ENCODE assay signal across 17 cellular contexts in the genomic region with DNA sequence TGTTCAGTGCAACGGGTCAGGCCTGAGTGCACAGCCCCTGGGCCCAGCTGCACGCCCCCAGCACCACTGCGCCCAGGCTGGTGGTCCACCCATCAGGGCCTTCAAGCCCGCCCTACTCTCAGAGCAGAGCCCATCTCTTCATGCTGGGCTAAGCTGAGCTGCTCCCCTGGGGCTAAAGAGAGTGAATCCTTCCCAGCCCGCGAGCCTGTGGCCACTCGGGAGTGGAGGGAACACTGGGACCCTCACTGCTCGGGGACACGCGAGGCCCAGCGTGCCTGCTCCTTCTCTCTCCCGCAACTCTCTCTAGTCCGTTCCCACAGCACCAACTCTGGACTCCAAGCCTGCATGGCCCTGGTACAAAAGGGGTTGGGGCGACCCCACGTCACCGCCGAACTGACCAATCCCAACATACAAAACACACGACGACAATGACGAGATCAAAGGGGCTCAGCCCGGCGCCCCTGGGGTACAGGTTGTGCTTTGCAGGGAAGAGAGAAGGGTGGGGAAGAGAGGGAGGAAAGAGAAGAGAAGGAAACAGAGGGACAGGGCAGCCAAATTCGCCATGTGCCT. TPM values are rescaled to one million over a fixed set of nuclear protein-coding genes. Genes with fewer than 3 reads are reported as not detected.
DNase-seq lines count a peak whose midpoint lies in the region; ATAC-seq, FAIRE-seq and TF ChIP-seq lines count a peak whose summit lies in the region.
"Had no signal": no experiment of that assay in that cellular context is flagged by ENCODE, and none has a peak within 500 bp of the region (broad histone marks: within the 10 kb centered on the region; RNA-seq: fewer than 3 reads in every experiment).

No MANE protein-coding gene starts in this region.

- H3K4me3 ChIP-seq in Caco-2 (ENCODE audit: low read depth, low read length): no peak overlapping the region
- peak overlapping the region; percentile 60 for H3K4me3 ChIP-seq in HL-60 (replicated peaks; ENCODE audit: insufficient read depth, low read length)
- H3K4me3 ChIP-seq in H1 (ENCODE audit: extremely low read depth in 1 of 4, insufficient read depth in 2 of 4, low read depth in 3 of 4, low read length in 4 of 4): no peak overlapping the region
- peak overlapping the region in 1 of 4 donors; percentile 42 for H3K4me3 ChIP-seq in sigmoid colon
- no peak overlapping the region for H3K4me3 ChIP-seq in coronary artery

- DNase-seq in Caco-2 (no peak), HL-60 (ENCODE audit: low read depth in 1 of 2, low spot score in 1 of 2) (no peak), H1 (ENCODE audit: low read depth in 1 of 2, low spot score in 2 of 2) (no peak), sigmoid colon (no peak), coronary artery (ENCODE audit: low spot score) (no peak), COR-L47 (lab: John Stamatoyannopoulos, UW) (no peak)
- no peak for DNase-seq in natural killer cell treated with Interleukin-12 subunit alpha and Interleukin-12 subunit beta and Interleukin-15 and Interleukin-18, amount 100 ng/mL, for 72 hours (ENCODE audit: low spot score)
- DNase-seq: activated CD4-positive, CD25-positive, alpha-beta regulatory T cell treated with anti-CD3 and anti-CD28 coated beads, Interleukin-2, amount 50 U/mL, for 72 hours; BE2C; effector CD8-positive, alpha-beta T cell; NCI-H748 treated with DMSO at 0.1 percent for 48 hours; nephron progenitor cell; stimulated activated CD4-positive, alpha-beta T cell treated with anti-CD3 and anti-CD28 coated beads, Interleukin-15, amount 100 ng/mL, for 24 hours; stimulated activated naive B cell treated with anti-CD40 and anti-IgM and Interleukin-4, amounts not matched to agents 10 μg/mL and 1 μg/mL and 100 μg/mL, for 72 hours; T1000 had no signal

- H2BK15ac ChIP-seq in H1 (ENCODE audit: low read length): peak overlapping the region; percentile 72; the same call in 1 of the 2 replicates

- peaks cover 12% of the 10 kb centered on the region for H3K23me2 ChIP-seq in H1 (ENCODE audit: low read depth, low read length)

- H3K9me3 Mint-ChIP-seq in Caco-2 (ENCODE audit: unreplicated experiment): no peaks in the 10 kb centered on the region
- no peaks in the 10 kb centered on the region for H3K9me3 Mint-ChIP-seq in natural killer cell treated with Interleukin-12 subunit alpha and Interleukin-12 subunit beta and Interleukin-15 and Interleukin-18, amount 100 ng/mL, for 72 hours
- H3K9me3 Mint-ChIP-seq: mesothelial cell of epicardium; nephron progenitor cell; stimulated activated naive B cell treated with anti-CD40 and anti-IgM and Interleukin-4, amounts not matched to agents 10 μg/mL and 1 μg/mL and 100 μg/mL, for 72 hours had no signal

- peaks cover 18 to 28% of the 10 kb centered on the region in 2 experiments for H4K20me1 ChIP-seq in H1 (replicated peaks in 1 of 2; ENCODE audit: control insufficient read depth in 1 of 2, insufficient read depth in 2 of 2, low read length in 2 of 2)

- peak overlapping the region in 1 of 2 experiments; percentile 88; a peak in 1 of 4 replicates for H3K4me2 ChIP-seq in H1 (ENCODE audit: insufficient read depth in 1 of 2, low read depth in 2 of 2, low read length in 2 of 2)

- peaks cover 27% of the 10 kb centered on the region for H3K4me1 Mint-ChIP-seq in Caco-2 (ENCODE audit: low read depth, unreplicated experiment)
- peaks cover 18 to 25% of the 10 kb centered on the region in 2 donors for H3K4me1 Mint-ChIP-seq in natural killer cell treated with Interleukin-12 subunit alpha and Interleukin-12 subunit beta and Interleukin-15 and Interleukin-18, amount 100 ng/mL, for 72 hours (ENCODE audit: low read depth in 2 of 2)

- no peaks in the 10 kb centered on the region for H3K27me3 Mint-ChIP-seq in Caco-2 (ENCODE audit: insufficient read depth, unreplicated experiment)
- H3K27me3 Mint-ChIP-seq in natural killer cell treated with Interleukin-12 subunit alpha and Interleukin-12 subunit beta and Interleukin-15 and Interleukin-18, amount 100 ng/mL, for 72 hours: no peaks in the 10 kb centered on the region
- H3K27me3 Mint-ChIP-seq: stimulated activated naive B cell treated with anti-CD40 and anti-IgM and Interleukin-4, amounts not matched to agents 10 μg/mL and 1 μg/mL and 100 μg/mL, for 72 hours had no signal

- TF ChIP-seq POLR2A in H1 (IDR thresholded peaks at IDR 0.05; ENCODE audit: control extremely low read depth in 1 of 2, low read depth in 2 of 2, low read length in 2 of 2): peak in 1 of 2 experiments; percentile 28; a peak in 1 of 3 replicates
- TF ChIP-seq POLR2A in sigmoid colon (IDR thresholded peaks at IDR 0.05): no peak

- 0 out of 2 replicates have a peak overlapping the region, but pooled peaks have one; percentile 49 for H2AK5ac ChIP-seq in H1 (ENCODE audit: low read depth, low read length)

- no peak overlapping the region for H3K4ac ChIP-seq in H1 (replicated peaks; ENCODE audit: insufficient read length, low read depth, low read length)

- intact Hi-C loops in Caco-2 (cut with micrococcal nuclease; ENCODE audit: unreplicated experiment): no loop called here
- intact Hi-C loops in sigmoid colon (cut with DNase I): no loop called here

- H4K8ac ChIP-seq in H1 (ENCODE audit: extremely low read depth, insufficient read depth, low read length): no peak overlapping the region

- WGBS in H1 (ENCODE audit: extremely low coverage in 1 of 2, insufficient coverage in 1 of 2, insufficient read length in 1 of 2, insufficient replicate concordance in 2 of 2, low coverage in 1 of 2, low lambda C conversion rate in 2 of 2, missing lambda C conversion rate in 1 of 2), 2 experiments: 91% methylated on average over 20 of the region's 23 CpGs; no CpG with 5 or more reads in 1 of the 2 experiments
- 95 to 96% methylated on average over 23 of the region's 23 CpGs for WGBS in sigmoid colon, 2 donors

- H2BK120ac ChIP-seq in H1 (replicated peaks; ENCODE audit: low read depth, low read length): no peak overlapping the region

- H4K91ac ChIP-seq in H1 (replicated peaks; ENCODE audit: insufficient read length, low read length): no peak overlapping the region

- TF ChIP-seq RAD21 in H1 (IDR thresholded peaks at IDR 0.05 in 1 of 2, conservative IDR thresholded peaks at IDR 0.05 in 1 of 2; ENCODE audit: low read depth in 2 of 2, low read length in 2 of 2): no peak

- FAIRE-seq in H1 (lab: Jason Lieb, UNC): no peak
- FAIRE-seq: D721Med had no signal

- H3K79me1 ChIP-seq in H1 (ENCODE audit: low read depth, low read length): peaks cover 48% of the 10 kb centered on the region

- peak overlapping the region; percentile 25 for H3K27ac Mint-ChIP-seq in Caco-2 (ENCODE audit: unreplicated experiment)
- H3K27ac Mint-ChIP-seq in natural killer cell treated with Interleukin-12 subunit alpha and Interleukin-12 subunit beta and Interleukin-15 and Interleukin-18, amount 100 ng/mL, for 72 hours: no peak overlapping the region
- H3K27ac Mint-ChIP-seq: nephron progenitor cell had no signal

- no peak overlapping the region for H3K23ac ChIP-seq in H1 (ENCODE audit: insufficient read length)

- TF ChIP-seq EP300 in H1 (IDR thresholded peaks at IDR 0.05; ENCODE audit: borderline replicate concordance in 1 of 2, low read depth in 2 of 2, low read length in 2 of 2) (no peak), sigmoid colon (IDR thresholded peaks at IDR 0.05) (no peak)

- H2BK20ac ChIP-seq in H1 (ENCODE audit: low read length): no peak overlapping the region

- CTCF ChIA-PET in Caco-2 (lab: Charles Lee): no interaction called here
- CTCF ChIA-PET in H1 (lab: Charles Lee; ENCODE audit: partially characterized antibody): interaction anchor here (0.9 to 2.6 kb wide), 7 partner anchors 16 to 267 kb away, joined by 3 to 5 read pairs (median 3); no protein-coding TSS in a partner anchor

- H2AFZ ChIP-seq in H1 (ENCODE audit: low read length): no peak overlapping the region

- H2BK5ac ChIP-seq in H1 (ENCODE audit: low read depth, low read length): peak overlapping the region; percentile 27; the same call in 1 of the 2 replicates

- H3K36me3 Mint-ChIP-seq in Caco-2 (ENCODE audit: insufficient read depth, unreplicated experiment): peaks cover 67% of the 10 kb centered on the region
- H3K36me3 Mint-ChIP-seq in natural killer cell treated with Interleukin-12 subunit alpha and Interleukin-12 subunit beta and Interleukin-15 and Interleukin-18, amount 100 ng/mL, for 72 hours: no peaks in the 10 kb centered on the region

- H3K36me3 ChIP-seq in Caco-2 (ENCODE audit: control insufficient read depth, insufficient read depth, low read length) (peaks cover 6% of the 10 kb centered on the region), H1 (ENCODE audit: control insufficient read depth in 2 of 4, insufficient read depth in 4 of 4, low read length in 3 of 4) (peaks cover 3 to 26% (median 6%) of the 10 kb centered on the region in 4 experiments; a peak in 6 of 8 replicates), sigmoid colon (peaks cover 7 to 36% (median 22%) of the 10 kb centered on the region in 4 donors)

- H3K9me3 ChIP-seq in Caco-2 (no peaks in the 10 kb centered on the region), H1 (ENCODE audit: insufficient read depth in 2 of 2, low read depth in 1 of 2, low read length in 1 of 2) (no peaks in the 10 kb centered on the region), sigmoid colon (no peaks in the 10 kb centered on the region)
- H3K9me3 ChIP-seq: BE2C had no signal

- H3K14ac ChIP-seq in H1 (ENCODE audit: insufficient read length): no peak overlapping the region

- TF ChIP-seq CTCF in Caco-2 (IDR thresholded peaks at IDR 0.05; ENCODE audit: insufficient read depth in 1 of 2, low read depth in 1 of 2, low read length in 1 of 2, severe bottlenecking in 1 of 2, unreplicated experiment in 1 of 2) (no peak), HL-60 (IDR thresholded peaks at IDR 0.05; ENCODE audit: insufficient read depth, low read length) (no peak), H1 (IDR thresholded peaks at IDR 0.05; ENCODE audit: control extremely low read depth in 1 of 3, insufficient read depth in 1 of 3, low read depth in 1 of 3, low read length in 3 of 3) (no peak), sigmoid colon (IDR thresholded peaks at IDR 0.05) (no peak), coronary artery (IDR thresholded peaks at IDR 0.05) (no peak)

- H3K9ac ChIP-seq in H1 (replicated peaks in 1 of 4; ENCODE audit: extremely low read depth in 1 of 4, low read depth in 3 of 4, low read length in 3 of 4): no peak overlapping the region; a peak in 1 of 7 replicates

- H3K27ac ChIP-seq in HL-60 (replicated peaks) (peak overlapping the region; percentile 92), H1 (ENCODE audit: low read depth, low read length) (peak overlapping the region; percentile 55; the same call in 1 of the 2 replicates), sigmoid colon (peak overlapping the region in 3 of 4 donors; percentile 28 to 99 (median 75)), coronary artery (peak overlapping the region in 1 of 2 donors; percentile 36)

- H3K79me2 ChIP-seq in H1 (ENCODE audit: control insufficient read depth in 1 of 2, insufficient read depth in 2 of 2, low read length in 2 of 2): peaks cover 12 to 81% of the 10 kb centered on the region in 2 experiments; a peak in 3 of 4 replicates

- no peak overlapping the region for H3K18ac ChIP-seq in H1 (ENCODE audit: extremely low read depth, low read length)

- H3K4me3 Mint-ChIP-seq in Caco-2 (ENCODE audit: unreplicated experiment): no peak overlapping the region
- no peak overlapping the region for H3K4me3 Mint-ChIP-seq in natural killer cell treated with Interleukin-12 subunit alpha and Interleukin-12 subunit beta and Interleukin-15 and Interleukin-18, amount 100 ng/mL, for 72 hours
- H3K4me3 Mint-ChIP-seq: mesothelial cell of epicardium had no signal

- POLR2A ChIA-PET in Caco-2 (lab: Charles Lee): no interaction called here
- POLR2A ChIA-PET in H1 (lab: Charles Lee; ENCODE audit: partially characterized antibody): interaction anchor here (1.1 to 14.6 kb wide), 6 partner anchors 8 to 69 kb away, joined by 3 to 150 read pairs (median 5); partner anchors contain the start of genes NPB, PCYT2, PYCR1 and SIRT7

- no TSS peak for BruUV-seq in Caco-2 (replicated peaks; lab: Mats Ljungman, UMichigan)

- no peaks in the 10 kb centered on the region for H3K27me3 ChIP-seq in Caco-2 (replicated peaks; ENCODE audit: control insufficient read depth, insufficient read depth, low read length)
- no peaks in the 10 kb centered on the region for H3K27me3 ChIP-seq in HL-60 (ENCODE audit: insufficient read depth, poor library complexity, severe bottlenecking)
- no peaks in the 10 kb centered on the region for H3K27me3 ChIP-seq in H1 (replicated peaks in 1 of 4; ENCODE audit: control insufficient read depth in 3 of 4, extremely low read depth in 1 of 4, insufficient read depth in 3 of 4, low read length in 3 of 4)
- H3K27me3 ChIP-seq in sigmoid colon: no peaks in the 10 kb centered on the region
- H3K27me3 ChIP-seq: BE2C had no signal

- no peak for ATAC-seq in natural killer cell treated with Interleukin-12 subunit alpha and Interleukin-12 subunit beta and Interleukin-15 and Interleukin-18, amount 100 ng/mL, for 72 hours
- ATAC-seq: stimulated activated naive B cell treated with anti-CD40 and anti-IgM and Interleukin-4, amounts not matched to agents 10 μg/mL and 1 μg/mL and 100 μg/mL, for 72 hours had no signal

- no peak overlapping the region for H3K56ac ChIP-seq in H1 (replicated peaks; ENCODE audit: insufficient read length, low read depth, low read length)

- peak overlapping the region; percentile 39; the same call in 1 of the 2 replicates for H2BK12ac ChIP-seq in H1 (ENCODE audit: low read depth, low read length)

- H4K5ac ChIP-seq in H1 (ENCODE audit: insufficient read length, low read depth, low read length): no peak overlapping the region

- H3K4me1 ChIP-seq in Caco-2: peaks cover 14% of the 10 kb centered on the region
- H3K4me1 ChIP-seq in H1 (replicated peaks in 1 of 4; ENCODE audit: control insufficient read depth in 3 of 4, insufficient read depth in 4 of 4, low read length in 3 of 4): peaks cover 0 to 37% (median 29%) of the 10 kb centered on the region in 4 experiments; a peak in 6 of 7 replicates
- peaks cover 0 to 83% (median 73%) of the 10 kb centered on the region in 4 donors for H3K4me1 ChIP-seq in sigmoid colon

RNA-seq across cellular contexts. Expression of gene SIRT7, which starts 4.1 kb away (rescaled TPM):
- total RNA-seq in Caco-2 (2022) (55.6 and 57.4 TPM in 2 replicates), sigmoid colon (10 to 100 TPM; 11.4 to 31.6 (median 14.1) TPM)
- total RNA-seq in H1 (2021; fragmentation: NEBNext Ultra II Directional; extraction: Animal tissue kit (Norgen Biotek cat#: 25700)): 16.6 and 18.7 TPM in 2 replicates
- polyA plus RNA-seq in H1 (2011; rRNA removed) (5.8 and 10.3 TPM in 2 replicates), sigmoid colon (10 to 100 TPM; 28.8 to 62.2 (median 39.1) TPM)
- polyA plus RNA-seq in H1 (2011; cell fraction: cytosol; rRNA removed): 10.4 TPM
- polyA plus RNA-seq in H1 (2011; cell fraction: nucleus; rRNA removed): 37.2 TPM
- polyA plus RNA-seq in H1 (2012, experiment 1 of 2): 15.5 to 18.5 TPM (median 16.8 TPM) in 4 replicates
- 9.9 TPM for polyA plus RNA-seq in H1 (2012, experiment 2 of 2)
- 10.7 TPM for polyA plus RNA-seq in H1 (2013, experiment 1 of 2)
- 10.0 TPM for polyA plus RNA-seq in H1 (2013, experiment 2 of 2)
- polyA minus RNA-seq in H1 (2011; rRNA and poly(A)+ RNA removed): 19.9 and 21.5 TPM in 2 replicates
- polyA minus RNA-seq in H1 (2011; cell fraction: cytosol; rRNA and poly(A)+ RNA removed): 10.5 TPM
- polyA minus RNA-seq in H1 (2011; cell fraction: nucleus; rRNA and poly(A)+ RNA removed): 23.1 TPM
- 10 to 100 TPM; 69.4 to 77.6 TPM for total RNA-seq in natural killer cell treated with Interleukin-12 subunit alpha and Interleukin-12 subunit beta and Interleukin-15 and Interleukin-18, amount 100 ng/mL, for 72 hours

RNA-seq across cellular contexts. Expression of gene MAFG, which starts 5.5 kb away (rescaled TPM):
- total RNA-seq in Caco-2 (2022): 28.9 and 29.1 TPM in 2 replicates
- 26.9 and 27.7 TPM in 2 replicates for total RNA-seq in H1 (2021; fragmentation: NEBNext Ultra II Directional; extraction: Animal tissue kit (Norgen Biotek cat#: 25700))
- polyA plus RNA-seq in H1 (2011; rRNA removed): 25.5 and 36.9 TPM in 2 replicates
- 22.0 TPM for polyA plus RNA-seq in H1 (2011; cell fraction: cytosol; rRNA removed)
- 71.6 TPM for polyA plus RNA-seq in H1 (2011; cell fraction: nucleus; rRNA removed)
- 25.0 to 30.3 TPM (median 27.4 TPM) in 4 replicates for polyA plus RNA-seq in H1 (2012, experiment 1 of 2)
- polyA plus RNA-seq in H1 (2012, experiment 2 of 2): 24.6 TPM
- polyA plus RNA-seq in H1 (2013, experiment 1 of 2): 26.0 TPM
- 25.6 TPM for polyA plus RNA-seq in H1 (2013, experiment 2 of 2)
- polyA minus RNA-seq in H1 (2011; rRNA and poly(A)+ RNA removed): 13.0 and 13.1 TPM in 2 replicates
- 7.5 TPM for polyA minus RNA-seq in H1 (2011; cell fraction: cytosol; rRNA and poly(A)+ RNA removed)
- 13.1 TPM for polyA minus RNA-seq in H1 (2011; cell fraction: nucleus; rRNA and poly(A)+ RNA removed)
- 10 to 100 TPM; 16.4 to 21.9 (median 17.0) TPM for total RNA-seq in sigmoid colon
- polyA plus RNA-seq in sigmoid colon: 10 to 100 TPM in 1 of 3 donors, 1 to 10 TPM in 2; 8.8 to 21.9 (median 9.0) TPM
- 10 to 100 TPM; 26.7 to 49.4 TPM for total RNA-seq in natural killer cell treated with Interleukin-12 subunit alpha and Interleukin-12 subunit beta and Interleukin-15 and Interleukin-18, amount 100 ng/mL, for 72 hours

RNA-seq across cellular contexts. Expression of gene PCYT2, which starts 10.9 kb away (rescaled TPM):
- total RNA-seq in Caco-2 (2022) (125 and 151 TPM in 2 replicates), sigmoid colon (10 to 100 TPM; 11.4 to 24.6 (median 19.3) TPM)
- 29.9 and 31.0 TPM in 2 replicates for total RNA-seq in H1 (2021; fragmentation: NEBNext Ultra II Directional; extraction: Animal tissue kit (Norgen Biotek cat#: 25700))
- polyA plus RNA-seq in H1 (2011; rRNA removed) (31.3 and 37.7 TPM in 2 replicates), sigmoid colon (10 to 100 TPM; 21.6 to 86.4 (median 40.7) TPM)
- 42.9 TPM for polyA plus RNA-seq in H1 (2011; cell fraction: cytosol; rRNA removed)
- 82.5 TPM for polyA plus RNA-seq in H1 (2011; cell fraction: nucleus; rRNA removed)
- 19.0 to 35.2 TPM (median 29.2 TPM) in 4 replicates for polyA plus RNA-seq in H1 (2012, experiment 1 of 2)
- polyA plus RNA-seq in H1 (2012, experiment 2 of 2): 29.9 TPM
- polyA plus RNA-seq in H1 (2013, experiment 1 of 2): 20.7 TPM
- 19.4 TPM for polyA plus RNA-seq in H1 (2013, experiment 2 of 2)
- polyA minus RNA-seq in H1 (2011; rRNA and poly(A)+ RNA removed): 22.7 and 29.5 TPM in 2 replicates
- 17.1 TPM for polyA minus RNA-seq in H1 (2011; cell fraction: cytosol; rRNA and poly(A)+ RNA removed)
- 46.4 TPM for polyA minus RNA-seq in H1 (2011; cell fraction: nucleus; rRNA and poly(A)+ RNA removed)
- 10 to 100 TPM; 30.4 to 36.5 TPM for total RNA-seq in natural killer cell treated with Interleukin-12 subunit alpha and Interleukin-12 subunit beta and Interleukin-15 and Interleukin-18, amount 100 ng/mL, for 72 hours

RNA-seq across cellular contexts. Expression of gene PYCR1, which starts 15.0 kb away (rescaled TPM):
- total RNA-seq in Caco-2 (2022) (200 and 203 TPM in 2 replicates), sigmoid colon (1 to 10 TPM; 1.1 to 9.1 (median 2.8) TPM)
- total RNA-seq in H1 (2021; fragmentation: NEBNext Ultra II Directional; extraction: Animal tissue kit (Norgen Biotek cat#: 25700)): 127 and 145 TPM in 2 replicates
- polyA plus RNA-seq in H1 (2011; rRNA removed) (213 and 284 TPM in 2 replicates), sigmoid colon (10 to 100 TPM; 34.2 to 64.9 (median 49.7) TPM)
- polyA plus RNA-seq in H1 (2011; cell fraction: cytosol; rRNA removed): 241 TPM
- 213 TPM for polyA plus RNA-seq in H1 (2011; cell fraction: nucleus; rRNA removed)
- polyA plus RNA-seq in H1 (2012, experiment 1 of 2): 105 to 176 TPM (median 162 TPM) in 4 replicates
- 176 TPM for polyA plus RNA-seq in H1 (2012, experiment 2 of 2)
- polyA plus RNA-seq in H1 (2013, experiment 1 of 2): 94.5 TPM
- polyA plus RNA-seq in H1 (2013, experiment 2 of 2): 95.9 TPM
- polyA minus RNA-seq in H1 (2011; rRNA and poly(A)+ RNA removed): 144 and 159 TPM in 2 replicates
- polyA minus RNA-seq in H1 (2011; cell fraction: cytosol; rRNA and poly(A)+ RNA removed): 72.7 TPM
- 51.5 TPM for polyA minus RNA-seq in H1 (2011; cell fraction: nucleus; rRNA and poly(A)+ RNA removed)
- 10 to 100 TPM; 18.3 to 56.1 TPM for total RNA-seq in natural killer cell treated with Interleukin-12 subunit alpha and Interleukin-12 subunit beta and Interleukin-15 and Interleukin-18, amount 100 ng/mL, for 72 hours

RNA-seq across cellular contexts. Expression of gene NPB, which starts 20.0 kb away (rescaled TPM):
- total RNA-seq in Caco-2 (2022): 0.37 and 0.68 TPM in 2 replicates
- 0.80 and 1.5 TPM in 2 replicates for total RNA-seq in H1 (2021; fragmentation: NEBNext Ultra II Directional; extraction: Animal tissue kit (Norgen Biotek cat#: 25700))
- polyA plus RNA-seq in H1 (2011; rRNA removed): 2.5 and 3.9 TPM in 2 replicates
- polyA plus RNA-seq in H1 (2011; cell fraction: cytosol; rRNA removed): 1.6 TPM
- 1.5 TPM for polyA plus RNA-seq in H1 (2011; cell fraction: nucleus; rRNA removed)
- 0.48 to 0.69 TPM (median 0.53 TPM) in 3 of 4 replicates, not detected in the other for polyA plus RNA-seq in H1 (2012, experiment 1 of 2)
- polyA plus RNA-seq in H1 (2012, experiment 2 of 2): 0.91 TPM
- polyA plus RNA-seq in H1 (2013, experiment 1 of 2): 1.6 TPM
- 1.3 TPM for polyA plus RNA-seq in H1 (2013, experiment 2 of 2)
- polyA minus RNA-seq in H1 (2011; rRNA and poly(A)+ RNA removed): 0.80 and 1.0 TPM in 2 replicates
- polyA minus RNA-seq in H1 (2011; cell fraction: cytosol; rRNA and poly(A)+ RNA removed): not detected
- polyA minus RNA-seq in H1 (2011; cell fraction: nucleus; rRNA and poly(A)+ RNA removed): 3.9 TPM
- 1 to 10 TPM in 1 of 4 donors, under 1 TPM in 2, not detected in 1; 0.27 to 1.8 (median 0.71) TPM for total RNA-seq in sigmoid colon
- polyA plus RNA-seq in sigmoid colon: under 1 TPM in 1 of 3 donors, not detected in 2; 0.87 TPM
- total RNA-seq in natural killer cell treated with Interleukin-12 subunit alpha and Interleukin-12 subunit beta and Interleukin-15 and Interleukin-18, amount 100 ng/mL, for 72 hours: under 1 TPM; 0.17 to 0.50 TPM
